ENCODE assay signal across 7 cellular contexts in genomic region chr13:109326601-109327000, GRCh38.
"Had no signal": no experiment of that assay in that cellular context is flagged by ENCODE, and none has a peak within 500 bp of the region (broad histone marks: within the 10 kb centered on the region; RNA-seq: fewer than 3 reads in every experiment).

No MANE protein-coding gene starts in this region.

- H3K4me3 ChIP-seq: GM12878 had no signal

- DNase-seq: GDM1, GF-D8 had no signal

- FAIRE-seq: G401.6, GM12878, GM12892, GM18507, GM19239 had no signal
